In the genomic region with DNA sequence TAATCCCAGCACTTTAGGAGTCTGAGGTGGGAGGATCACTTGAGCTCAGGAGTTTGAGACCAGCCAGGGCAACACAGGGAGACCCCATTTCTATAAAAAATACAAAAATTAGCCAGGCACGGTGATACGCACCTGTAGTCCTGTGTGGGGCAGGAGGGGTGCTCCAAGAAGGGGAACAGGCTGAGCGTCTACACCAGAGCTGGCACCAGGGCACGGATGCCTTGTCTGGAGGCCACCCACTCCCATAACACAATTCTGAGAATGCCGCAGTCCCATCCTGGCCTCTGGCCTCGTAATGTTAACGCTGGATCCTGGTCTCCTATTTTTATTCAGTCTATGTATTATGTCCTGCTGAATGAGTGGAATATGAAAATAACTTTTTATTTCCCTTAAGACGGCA, we compare ENCODE assay signal across 25 cellular contexts.
"Had no signal": no experiment of that assay in that cellular context is flagged by ENCODE, and none has a peak within 500 bp of the region (broad histone marks: within the 10 kb centered on the region; RNA-seq: fewer than 3 reads in every experiment).

No MANE protein-coding gene starts in this region.

- H3K27ac ChIP-seq: body of pancreas, Peyer's patch had no signal

- H3K4me3 ChIP-seq: body of pancreas, Peyer's patch had no signal

- H3K4me1 ChIP-seq: body of pancreas, Peyer's patch had no signal

- H3K27me3 Mint-ChIP-seq: central memory CD8-positive, alpha-beta T cell; IgD-negative memory B cell had no signal

- H3K36me3 ChIP-seq: Peyer's patch had no signal

- DNase-seq: activated CD4-positive, alpha-beta T cell treated with anti-CD3 and anti-CD28 coated beads for 48 hours; activated CD4-positive, alpha-beta T cell treated with anti-CD3 and anti-CD28 coated beads, Interleukin-2, amount 50 U/mL, for 48 hours; activated CD4-positive, CD25-positive, alpha-beta regulatory T cell treated with anti-CD3 and anti-CD28 coated beads, Interleukin-2, amount 50 U/mL, for 72 hours; activated naive CD4-positive, alpha-beta T cell treated with anti-CD3 and anti-CD28 coated beads, Interleukin-2, amount 50 U/mL, for 16 hours; activated naive CD8-positive, alpha-beta T cell treated with anti-CD3 and anti-CD28 coated beads, Interleukin-2, amount 10 ng/mL, durations not matched to agents 7 days and 5 days; activated T-cell treated with anti-CD3 and anti-CD28 coated beads, Interleukin-2, amount 50 U/mL, for 1 hour; body of pancreas; KG1; MV-4-11; NCI-H1092 treated with DMSO at 0.1 percent for 48 hours; NCI-H1417 treated with DMSO at 0.1 percent for 48 hours; NCI-H1694 treated with DMSO at 0.1 percent for 48 hours; NCI-H2029 treated with DMSO at 0.1 percent for 48 hours; NCI-H345; NCI-H510A; NCI-H526 treated with DMSO at 0.1 percent for 48 hours; NCI-H82; OCI-M1; Peyer's patch; SIG-M5; T-helper 17 cell; T-helper 9 cell had no signal

- H3K27me3 ChIP-seq: body of pancreas, Peyer's patch had no signal

- H3K9me3 ChIP-seq: body of pancreas, Peyer's patch had no signal

- H3K9me3 Mint-ChIP-seq: activated naive CD8-positive, alpha-beta T cell treated with anti-CD3 and anti-CD28 coated beads, Interleukin-2, amount 10 ng/mL, durations not matched to agents 7 days and 5 days; central memory CD8-positive, alpha-beta T cell; IgD-negative memory B cell; WTC11 had no signal

- ATAC-seq: body of pancreas, T-helper 17 cell, WTC11 had no signal

- H3K4me3 Mint-ChIP-seq: activated naive CD8-positive, alpha-beta T cell treated with anti-CD3 and anti-CD28 coated beads, Interleukin-2, amount 10 ng/mL, durations not matched to agents 7 days and 5 days; central memory CD8-positive, alpha-beta T cell; IgD-negative memory B cell; T-helper 17 cell; WTC11 had no signal

- H3K36me3 Mint-ChIP-seq: activated naive CD8-positive, alpha-beta T cell treated with anti-CD3 and anti-CD28 coated beads, Interleukin-2, amount 10 ng/mL, durations not matched to agents 7 days and 5 days; IgD-negative memory B cell; WTC11 had no signal

- H3K27ac Mint-ChIP-seq: activated naive CD8-positive, alpha-beta T cell treated with anti-CD3 and anti-CD28 coated beads, Interleukin-2, amount 10 ng/mL, durations not matched to agents 7 days and 5 days; IgD-negative memory B cell; T-helper 17 cell; WTC11 had no signal

- H3K4me1 Mint-ChIP-seq: activated naive CD8-positive, alpha-beta T cell treated with anti-CD3 and anti-CD28 coated beads, Interleukin-2, amount 10 ng/mL, durations not matched to agents 7 days and 5 days; central memory CD8-positive, alpha-beta T cell; IgD-negative memory B cell had no signal
